9 cellular contexts compared by ENCODE assay signal in genomic region chr22:46079861-46080821, GRCh38.
DNase-seq lines count a peak whose midpoint lies in the region; ATAC-seq, FAIRE-seq and TF ChIP-seq lines count a peak whose summit lies in the region.
"Had no signal": no experiment of that assay in that cellular context is flagged by ENCODE, and none has a peak within 500 bp of the region (broad histone marks: within the 10 kb centered on the region; RNA-seq: fewer than 3 reads in every experiment).

No MANE protein-coding gene starts in this region.

- peak; percentile 50 for ATAC-seq in sciatic nerve
- no peak for ATAC-seq in GM21825 (IDR thresholded peaks at IDR 0.05; ENCODE audit: unreplicated experiment)

- peak overlapping the region; percentile 68 to 86 for H3K4me3 ChIP-seq in foreskin fibroblast (ENCODE audit: low read depth in 1 of 2, low read length in 2 of 2)
- H3K4me3 ChIP-seq: HAP-1 had no signal

- FAIRE-seq in GM12892 (lab: Jason Lieb, UNC) = no peak

- no peak for TF ChIP-seq CTCF in foreskin fibroblast (IDR thresholded peaks at IDR 0.05; ENCODE audit: low read depth, low read length)

- TF ChIP-seq POLR2A in GM12892 (IDR thresholded peaks at IDR 0.05; ENCODE audit: low read depth, low read length) = no peak

- DNase-seq in G401 (ENCODE audit: low spot score) (peak; percentile 82), RPMI7951 (ENCODE audit: low read depth) (peak; percentile 90), foreskin fibroblast (peak; percentile 94 to 95), sciatic nerve (ENCODE audit: low spot score) (peak; percentile 89), GM12892 (ENCODE audit: insufficient read length) (no peak), activated T-cell treated with anti-CD3 and anti-CD28 coated beads for 4 hours (no peak)
- no peak for DNase-seq in activated T-cell treated with anti-CD3 and anti-CD28 coated beads, Interleukin-2, amount 50 U/mL, for 1 hour

- in situ Hi-C loops in G401 (cut with HindIII; ENCODE audit: low sequenced_read_pairs) = loop anchor here (5.0 kb wide), 1 partner anchor 58 kb away; no protein-coding TSS in a partner anchor

- intact Hi-C loops in sciatic nerve (cut with DNase I) = loop anchor here (5.0 kb wide), 1 partner anchor 68 kb away; no protein-coding TSS in a partner anchor

Comparison
In these comparisons a context has a peak if more than half of its experiments do, and no peak if none do; other contexts are left out.
1. DNase-seq: peak in G401 (single experiment), RPMI7951 (single experiment), foreskin fibroblast (2 of 2) and sciatic nerve (single experiment); none in GM12892 (single experiment), activated T-cell treated with anti-CD3 and anti-CD28 coated beads, Interleukin-2, amount 50 U/mL, for 1 hour (single experiment) and activated T-cell treated with anti-CD3 and anti-CD28 coated beads for 4 hours (single experiment).